ENCODE assay signal across 1 cellular context in the genomic region with DNA sequence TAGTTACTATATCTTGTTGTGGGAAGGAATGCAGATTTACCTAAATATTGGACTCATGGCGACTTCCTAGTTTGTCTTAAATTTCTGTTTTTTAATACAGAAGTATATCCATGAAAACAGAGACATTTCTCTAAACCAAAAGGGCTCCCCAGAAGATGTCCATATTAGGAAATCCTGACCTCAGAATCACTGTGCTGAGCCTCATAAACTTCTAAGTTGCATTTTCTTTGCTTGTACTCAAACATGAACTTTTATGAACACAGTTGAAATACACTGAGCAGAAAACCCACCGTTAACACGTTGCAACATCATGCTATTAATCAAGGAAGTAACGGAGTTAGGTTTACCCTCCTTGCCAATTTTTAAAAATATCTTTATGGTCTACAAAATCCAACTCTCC.
TF ChIP-seq lines count a peak whose summit lies in the region.

No MANE protein-coding gene starts in this region.

TF ChIP-seq in K562, 482 proteins besides CTCF, POLR2A, EP300 and RAD21 (continued from another document):
- TF ChIP-seq, protein P1, sequence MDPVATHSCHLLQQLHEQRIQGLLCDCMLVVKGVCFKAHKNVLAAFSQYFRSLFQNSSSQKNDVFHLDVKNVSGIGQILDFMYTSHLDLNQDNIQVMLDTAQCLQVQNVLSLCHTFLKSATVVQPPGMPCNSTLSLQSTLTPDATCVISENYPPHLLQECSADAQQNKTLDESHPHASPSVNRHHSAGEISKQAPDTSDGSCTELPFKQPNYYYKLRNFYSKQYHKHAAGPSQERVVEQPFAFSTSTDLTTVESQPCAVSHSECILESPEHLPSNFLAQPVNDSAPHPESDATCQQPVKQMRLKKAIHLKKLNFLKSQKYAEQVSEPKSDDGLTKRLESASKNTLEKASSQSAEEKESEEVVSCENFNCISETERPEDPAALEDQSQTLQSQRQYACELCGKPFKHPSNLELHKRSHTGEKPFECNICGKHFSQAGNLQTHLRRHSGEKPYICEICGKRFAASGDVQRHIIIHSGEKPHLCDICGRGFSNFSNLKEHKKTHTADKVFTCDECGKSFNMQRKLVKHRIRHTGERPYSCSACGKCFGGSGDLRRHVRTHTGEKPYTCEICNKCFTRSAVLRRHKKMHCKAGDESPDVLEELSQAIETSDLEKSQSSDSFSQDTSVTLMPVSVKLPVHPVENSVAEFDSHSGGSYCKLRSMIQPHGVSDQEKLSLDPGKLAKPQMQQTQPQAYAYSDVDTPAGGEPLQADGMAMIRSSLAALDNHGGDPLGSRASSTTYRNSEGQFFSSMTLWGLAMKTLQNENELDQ (CRISPR knock-in tag; IDR thresholded peaks at IDR 0.05; ENCODE audit: borderline replicate concordance): no peak
